20 cellular contexts compared by ENCODE assay signal in genomic region chr1:42258218-42258617, GRCh38.
DNase-seq lines count a peak whose midpoint lies in the region; ATAC-seq and TF ChIP-seq lines count a peak whose summit lies in the region.
"Had no signal": no experiment of that assay in that cellular context is flagged by ENCODE, and none has a peak within 500 bp of the region (broad histone marks: within the 10 kb centered on the region; RNA-seq: fewer than 3 reads in every experiment).

No MANE protein-coding gene starts in this region.

- H3K36me3 ChIP-seq in KMS-11 (ENCODE audit: insufficient read depth): no peaks in the 10 kb centered on the region
- no peaks in the 10 kb centered on the region for H3K36me3 ChIP-seq in sigmoid colon
- H3K36me3 ChIP-seq: lower lobe of right lung, neutrophil had no signal

- H3K4me1 ChIP-seq in KMS-11 (ENCODE audit: low read depth, poor library complexity, severe bottlenecking): peaks cover 72% of the 10 kb centered on the region
- H3K4me1 ChIP-seq in sigmoid colon: peaks cover 0 to 28% (median 16%) of the 10 kb centered on the region in 4 donors

- intact Hi-C loops in activated CD4-positive, alpha-beta T cell treated with anti-CD3 and anti-CD28 coated beads for 36 hours (cut with DNase I, micrococcal nuclease): no loop called here
- intact Hi-C loops in dorsolateral prefrontal cortex (cut with DNase I) (no loop called here), sigmoid colon (cut with DNase I) (no loop called here), head of caudate nucleus (cut with DNase I) (no loop called here)

- CTCF ChIA-PET in activated CD4-positive, alpha-beta T cell treated with anti-CD3 and anti-CD28 coated beads for 36 hours (lab: Charles Lee): interaction anchor here (1.4 kb wide), 1 partner anchor 85 kb away, joined by 5 read pairs; no protein-coding TSS in a partner anchor

- 93 to 98% methylated on average over 1 of the region's 1 CpG for WGBS in sigmoid colon, 2 donors

- peak overlapping the region; percentile 89 for H3K4me2 ChIP-seq in KMS-11

- ATAC-seq in activated CD4-positive, alpha-beta T cell treated with anti-CD3 and anti-CD28 coated beads for 36 hours: no peak
- ATAC-seq: effector memory CD8-positive, alpha-beta T cell; lower lobe of right lung; Panc1 had no signal

- DNase-seq in activated CD4-positive, alpha-beta T cell treated with anti-CD3 and anti-CD28 coated beads for 36 hours: no peak
- DNase-seq in activated CD4-positive, alpha-beta T cell treated with anti-CD3 and anti-CD28 coated beads for 4 hours: no peak
- DNase-seq in dorsolateral prefrontal cortex (no peak), sigmoid colon (no peak), T-helper 9 cell (no peak), head of caudate nucleus (no peak)
- no peak for DNase-seq in activated CD4-positive, CD25-positive, alpha-beta regulatory T cell treated with anti-CD3 and anti-CD28 coated beads, Interleukin-2, amount 50 U/mL, for 72 hours
- DNase-seq: 8988T; activated gamma-delta T cell; C1 segment of cervical spinal cord; effector memory CD8-positive, alpha-beta T cell; HCEC 1CT; lower lobe of right lung; NCI-H2029 treated with DMSO at 0.1 percent for 48 hours; NCI-H526 treated with DMSO at 0.1 percent for 48 hours; trophoblast cell had no signal

- TF ChIP-seq POLR2A in sigmoid colon (IDR thresholded peaks at IDR 0.05): no peak

- POLR2A ChIA-PET in activated CD4-positive, alpha-beta T cell treated with anti-CD3 and anti-CD28 coated beads for 36 hours (lab: Charles Lee): no interaction called here

- no peak overlapping the region for H3K4me3 Mint-ChIP-seq in activated CD4-positive, alpha-beta T cell treated with anti-CD3 and anti-CD28 coated beads for 36 hours
- H3K4me3 Mint-ChIP-seq: brain; effector memory CD8-positive, alpha-beta T cell had no signal

- peaks cover 37% of the 10 kb centered on the region for H3K4me1 Mint-ChIP-seq in activated CD4-positive, alpha-beta T cell treated with anti-CD3 and anti-CD28 coated beads for 36 hours

- TF ChIP-seq CTCF in KMS-11 (conservative IDR thresholded peaks at IDR 0.05; ENCODE audit: low read depth, low read length): no peak
- no peak for TF ChIP-seq CTCF in dorsolateral prefrontal cortex (IDR thresholded peaks at IDR 0.05 in 54 of 56, conservative IDR thresholded peaks at IDR 0.05 in 2 of 56; ENCODE audit: low read depth in 1 of 56, partially characterized antibody in 56 of 56)
- TF ChIP-seq CTCF in sigmoid colon (IDR thresholded peaks at IDR 0.05): no peak

- no peak overlapping the region for H3K9ac ChIP-seq in KMS-11

- H3K36me3 Mint-ChIP-seq in activated CD4-positive, alpha-beta T cell treated with anti-CD3 and anti-CD28 coated beads for 36 hours (ENCODE audit: low read depth): peaks cover 40% of the 10 kb centered on the region

- no peaks in the 10 kb centered on the region for H3K9me3 Mint-ChIP-seq in activated CD4-positive, alpha-beta T cell treated with anti-CD3 and anti-CD28 coated beads for 36 hours (ENCODE audit: low read depth)
- H3K9me3 Mint-ChIP-seq: effector memory CD8-positive, alpha-beta T cell had no signal

- H3K27ac ChIP-seq in KMS-11 (peak overlapping the region; percentile 57; the same call in 1 of the 2 replicates), dorsolateral prefrontal cortex (peak overlapping the region; percentile 43 to 97 (median 89)), sigmoid colon (peak overlapping the region in 3 of 4 donors; percentile 4 to 35 (median 32))
- H3K27ac ChIP-seq: neutrophil had no signal

- no peaks in the 10 kb centered on the region for H3K9me3 ChIP-seq in sigmoid colon
- H3K9me3 ChIP-seq: lower lobe of right lung, neutrophil had no signal

- no peak overlapping the region for H2AFZ ChIP-seq in KMS-11 (ENCODE audit: low read depth)

- H3K27ac Mint-ChIP-seq in activated CD4-positive, alpha-beta T cell treated with anti-CD3 and anti-CD28 coated beads for 36 hours: peak overlapping the region; percentile 49
- H3K27ac Mint-ChIP-seq: effector memory CD8-positive, alpha-beta T cell had no signal

- H3K27me3 Mint-ChIP-seq in activated CD4-positive, alpha-beta T cell treated with anti-CD3 and anti-CD28 coated beads for 36 hours: no peaks in the 10 kb centered on the region
- H3K27me3 Mint-ChIP-seq: brain; effector memory CD8-positive, alpha-beta T cell had no signal

- H3K79me2 ChIP-seq in KMS-11 (ENCODE audit: insufficient read depth, low read depth): peaks cover 49% of the 10 kb centered on the region

- H3K4me3 ChIP-seq in KMS-11 (IDR thresholded peaks at IDR 0.05; ENCODE audit: insufficient read depth, low read depth, low read length) (peak overlapping the region; percentile 34), dorsolateral prefrontal cortex (peak overlapping the region in 7 of 59 donors; percentile 3 to 44 (median 25)), sigmoid colon (no peak overlapping the region)
- H3K4me3 ChIP-seq: lower lobe of right lung had no signal

- H3K27me3 ChIP-seq in KMS-11 (ENCODE audit: insufficient read depth, low read depth) (no peaks in the 10 kb centered on the region), dorsolateral prefrontal cortex (no peaks in the 10 kb centered on the region), sigmoid colon (no peaks in the 10 kb centered on the region)
- H3K27me3 ChIP-seq: neutrophil had no signal

- peaks cover 13% of the 10 kb centered on the region; the same call in 1 of the 2 replicates for H4K20me1 ChIP-seq in KMS-11 (ENCODE audit: insufficient read depth)

- no peak for TF ChIP-seq EP300 in sigmoid colon (IDR thresholded peaks at IDR 0.05)

Comparison
In these comparisons a context has a peak if more than half of its experiments do, and no peak if none do; other contexts are left out.
1. H3K27ac ChIP-seq: peak in every context shown above with its lines; median percentile 89 in dorsolateral prefrontal cortex; 57 in KMS-11; 32 in sigmoid colon.